In genomic region chr5:144832416-144832815, GRCh38 we compare ENCODE assay signal across 27 cellular contexts.
"Had no signal": no experiment of that assay in that cellular context is flagged by ENCODE, and none has a peak within 500 bp of the region (broad histone marks: within the 10 kb centered on the region; RNA-seq: fewer than 3 reads in every experiment).

No MANE protein-coding gene starts in this region.

- FAIRE-seq: frontal cortex had no signal

- DNase-seq: activated CD4-positive, alpha-beta memory T cell treated with anti-CD3 and anti-CD28 coated beads for 36 hours; activated CD4-positive, alpha-beta T cell treated with anti-CD3 and anti-CD28 coated beads for 36 hours; activated CD4-positive, alpha-beta T cell treated with anti-CD3 and anti-CD28 coated beads, Interleukin-2, amount 10 ng/mL, durations not matched to agents 24 days and 14 days; activated CD4-positive, CD25-positive, alpha-beta regulatory T cell; activated CD4-positive, CD25-positive, alpha-beta regulatory T cell treated with anti-CD3 and anti-CD28 coated beads, Interleukin-2, amount 50 U/mL, for 72 hours; activated CD8-positive, alpha-beta memory T cell treated with anti-CD3 and anti-CD28 coated beads, Interleukin-2, amount 10 ng/mL, durations not matched to agents 7 days and 5 days; activated CD8-positive, alpha-beta memory T cell treated with anti-CD3 and anti-CD28 coated beads, Interleukin-2, amount 50 U/mL, for 4 hours; activated CD8-positive, alpha-beta T cell treated with anti-CD3 and anti-CD28 coated beads, Interleukin-2, amount 10 ng/mL, durations not matched to agents 7 days and 5 days; activated effector memory CD4-positive, alpha-beta T cell treated with anti-CD3 and anti-CD28 coated beads, Interleukin-2, amount 50 U/mL, for 16 hours; activated naive CD4-positive, alpha-beta T cell treated with anti-CD3 and anti-CD28 coated beads for 36 hours; activated naive CD8-positive, alpha-beta T cell treated with anti-CD3 and anti-CD28 coated beads for 36 hours; activated naive CD8-positive, alpha-beta T cell treated with anti-CD3 and anti-CD28 coated beads, Interleukin-2, amount 50 U/mL, for 24 hours; activated T-cell treated with anti-CD3 and anti-CD28 coated beads, Interleukin-2, amount 50 U/mL, for 1 hour; activated T-cell treated with anti-CD3 and anti-CD28 coated beads, Interleukin-2, amount 50 U/mL, for 48 hours; amygdala; aorta; body of pancreas; central memory CD4-positive, alpha-beta T cell; cerebellar nuclear complex; colonic mucosa; effector CD8-positive, alpha-beta T cell; foreskin fibroblast; head of caudate nucleus; T-helper 2 cell had no signal

- H3K4me1 ChIP-seq: body of pancreas, breast epithelium, colonic mucosa had no signal

- H3K9me3 ChIP-seq: body of pancreas, breast epithelium, colonic mucosa had no signal

- H3K36me3 ChIP-seq: breast epithelium, cardiac muscle cell, colonic mucosa had no signal

- H3K27me3 ChIP-seq: body of pancreas, breast epithelium, cardiac muscle cell, colonic mucosa had no signal

- H3K4me3 ChIP-seq: body of pancreas, breast epithelium, cardiac muscle cell, colonic mucosa had no signal

- H3K27ac ChIP-seq: body of pancreas, breast epithelium, cardiac muscle cell, colonic mucosa had no signal
